In genomic region chr15:83283813-83284562, GRCh38 we compare ENCODE assay signal across 8 cellular contexts.
DNase-seq lines count a peak whose midpoint lies in the region; ATAC-seq, FAIRE-seq and TF ChIP-seq lines count a peak whose summit lies in the region.
"Had no signal": no experiment of that assay in that cellular context is flagged by ENCODE, and none has a peak within 500 bp of the region (broad histone marks: within the 10 kb centered on the region; RNA-seq: fewer than 3 reads in every experiment).

No MANE protein-coding gene starts in this region.

- H3K9ac ChIP-seq in adipocyte (ENCODE audit: low read length), result peak overlapping the region; percentile 89
- no peak overlapping the region for H3K9ac ChIP-seq in iPS-15b (ENCODE audit: low read depth, low read length)

- DNase-seq in HCEC 1CT (peak; percentile 48), adipocyte (ENCODE audit: low read depth) (peak; percentile 54), H54 (ENCODE audit: insufficient read length, low spot score) (no peak)
- no peak for DNase-seq in stimulated activated effector memory CD8-positive, alpha-beta T cell treated with anti-CD3 and anti-CD28 coated beads, Interleukin-12 subunit alpha, Interleukin-12 subunit beta, amount 100 ng/mL, for 72 hours (ENCODE audit: low spot score in 2 of 2)
- DNase-seq: OCI-M1 had no signal

- H3K4me1 ChIP-seq in adipocyte (ENCODE audit: control insufficient read depth, insufficient read depth, low read length), result peaks cover 41% of the 10 kb centered on the region
- H3K4me1 ChIP-seq in iPS-15b (ENCODE audit: control insufficient read depth, insufficient read depth, low read length), result no peaks in the 10 kb centered on the region

- peak overlapping the region; percentile 40 for H3K4me3 Mint-ChIP-seq in stimulated activated effector memory CD8-positive, alpha-beta T cell treated with anti-CD3 and anti-CD28 coated beads, Interleukin-12 subunit alpha, Interleukin-12 subunit beta, amount 100 ng/mL, for 72 hours

- H3K4me3 ChIP-seq in adipocyte (ENCODE audit: low read length), result peak overlapping the region; percentile 85
- H3K4me3 ChIP-seq in iPS-15b (ENCODE audit: low read depth, low read length), result peak overlapping the region; percentile 61

- H3K27me3 ChIP-seq in adipocyte (replicated peaks; ENCODE audit: control insufficient read depth, insufficient read depth, low read length) (no peaks in the 10 kb centered on the region), iPS-15b (ENCODE audit: control insufficient read depth, insufficient read depth, low read length) (peaks cover 69% of the 10 kb centered on the region)

- no peak for ATAC-seq in stimulated activated effector memory CD8-positive, alpha-beta T cell treated with anti-CD3 and anti-CD28 coated beads, Interleukin-12 subunit alpha, Interleukin-12 subunit beta, amount 100 ng/mL, for 72 hours
- ATAC-seq in HG02610 (IDR thresholded peaks at IDR 0.05; ENCODE audit: unreplicated experiment) (no peak), HG03460 (IDR thresholded peaks at IDR 0.05; ENCODE audit: unreplicated experiment) (no peak)

- H3K36me3 Mint-ChIP-seq in stimulated activated effector memory CD8-positive, alpha-beta T cell treated with anti-CD3 and anti-CD28 coated beads, Interleukin-12 subunit alpha, Interleukin-12 subunit beta, amount 100 ng/mL, for 72 hours, result no peaks in the 10 kb centered on the region

- no peaks in the 10 kb centered on the region for H3K36me3 ChIP-seq in adipocyte (ENCODE audit: control insufficient read depth, insufficient read depth, low read length, severe bottlenecking)
- no peaks in the 10 kb centered on the region for H3K36me3 ChIP-seq in iPS-15b (ENCODE audit: control insufficient read depth, insufficient read depth, low read length)

- H3K27ac Mint-ChIP-seq in stimulated activated effector memory CD8-positive, alpha-beta T cell treated with anti-CD3 and anti-CD28 coated beads, Interleukin-12 subunit alpha, Interleukin-12 subunit beta, amount 100 ng/mL, for 72 hours, result no peak overlapping the region

- H3K4me1 Mint-ChIP-seq in stimulated activated effector memory CD8-positive, alpha-beta T cell treated with anti-CD3 and anti-CD28 coated beads, Interleukin-12 subunit alpha, Interleukin-12 subunit beta, amount 100 ng/mL, for 72 hours, result no peaks in the 10 kb centered on the region

- TF ChIP-seq POLR2A in H54 (IDR thresholded peaks at IDR 0.05; ENCODE audit: low read depth, low read length), result no peak

- FAIRE-seq in H54 (lab: Jason Lieb, UNC), result no peak

- H3K9me3 ChIP-seq in adipocyte (ENCODE audit: control insufficient read depth, low read length) (no peaks in the 10 kb centered on the region), iPS-15b (ENCODE audit: control insufficient read depth, insufficient read depth, low read length) (no peaks in the 10 kb centered on the region)

- no peaks in the 10 kb centered on the region for H3K9me3 Mint-ChIP-seq in stimulated activated effector memory CD8-positive, alpha-beta T cell treated with anti-CD3 and anti-CD28 coated beads, Interleukin-12 subunit alpha, Interleukin-12 subunit beta, amount 100 ng/mL, for 72 hours

Comparison
In these comparisons a context has a peak if more than half of its experiments do, and no peak if none do; other contexts are left out.
1. DNase-seq: peak in HCEC 1CT (single experiment) and adipocyte (single experiment); none in stimulated activated effector memory CD8-positive, alpha-beta T cell treated with anti-CD3 and anti-CD28 coated beads, Interleukin-12 subunit alpha, Interleukin-12 subunit beta, amount 100 ng/mL, for 72 hours (0 of 2) and H54 (single experiment).